In genomic region chr19:54248016-54248601, GRCh38 we compare ENCODE assay signal across 9 cellular contexts. TPM values are rescaled to one million over a fixed set of nuclear protein-coding genes. Genes with fewer than 3 reads are reported as not detected.
DNase-seq lines count a peak whose midpoint lies in the region; ATAC-seq and TF ChIP-seq lines count a peak whose summit lies in the region.
"Had no signal": no experiment of that assay in that cellular context is flagged by ENCODE, and none has a peak within 500 bp of the region (broad histone marks: within the 10 kb centered on the region; RNA-seq: fewer than 3 reads in every experiment).

No MANE protein-coding gene starts in this region.

- H3K27me3 Mint-ChIP-seq in Calu3 (ENCODE audit: unreplicated experiment): peaks cover 81% of the 10 kb centered on the region
- H3K27me3 Mint-ChIP-seq in endodermal cell (ENCODE audit: insufficient read depth): peaks cover 14% of the 10 kb centered on the region
- peaks cover 10% of the 10 kb centered on the region for H3K27me3 Mint-ChIP-seq in glutamatergic neuron (ENCODE audit: unreplicated experiment)

- CTCF ChIA-PET in Calu3 (lab: Charles Lee) (interaction anchor here (0.7 to 1.0 kb wide), 2 partner anchors 18 to 59 kb away, joined by 3 read pairs; partner anchors contain the start of gene MBOAT7), Panc1 (lab: Charles Lee) (interaction anchor here (0.6 kb wide), 1 partner anchor 49 kb away, joined by 3 read pairs; no protein-coding TSS in a partner anchor)

- in situ Hi-C loops in Panc1 (cut with HindIII; ENCODE audit: low pct_unique_long_range_greater_than_20kb, low sequenced_read_pairs): no loop called here

- H3K27me3 ChIP-seq in Panc1 (ENCODE audit: control insufficient read depth, insufficient read depth, low read length): peaks cover 3% of the 10 kb centered on the region; the same call in 1 of the 2 replicates
- no peaks in the 10 kb centered on the region for H3K27me3 ChIP-seq in endodermal cell (ENCODE audit: control insufficient read depth, insufficient read depth, low read length, poor library complexity, severe bottlenecking)

- H3K9ac ChIP-seq in endodermal cell (ENCODE audit: extremely low read depth, low read length, poor library complexity, severe bottlenecking): no peak overlapping the region

- peak; percentile 5; the same call in 1 of the 2 replicates for ATAC-seq in Panc1

- DNase-seq in Calu3 (no peak), Panc1 (ENCODE audit: low read depth, low spot score) (no peak), endodermal cell (peak; percentile 7), pulmonary artery endothelial cell (ENCODE audit: low read depth, low spot score) (peak; percentile 33), D341Med (ENCODE audit: low spot score) (no peak), glutamatergic neuron (no peak), HT-29 (ENCODE audit: low spot score) (no peak), DMS114 treated with DMSO at 0.1 percent for 48 hours (lab: John Stamatoyannopoulos, UW; ENCODE audit: unreplicated experiment) (no peak)
- DNase-seq: activated CD4-positive, CD25-positive, alpha-beta regulatory T cell had no signal

- H3K27ac ChIP-seq in Panc1 (ENCODE audit: low read length): no peak overlapping the region
- H3K27ac ChIP-seq in endodermal cell (ENCODE audit: low read depth, low read length): no peak overlapping the region

- H3K4me1 ChIP-seq in Panc1 (ENCODE audit: control insufficient read depth, insufficient read depth, low read length): no peaks in the 10 kb centered on the region
- H3K4me1 ChIP-seq in endodermal cell (ENCODE audit: control insufficient read depth, insufficient read depth, low read length): no peaks in the 10 kb centered on the region

- 82 to 92% methylated on average over 5 to 8 of the region's 8 CpGs for WGBS in endodermal cell (ENCODE audit: insufficient coverage in 1 of 2, insufficient read length in 1 of 2), 2 experiments

- H3K9me3 Mint-ChIP-seq in Calu3 (ENCODE audit: low read depth, unreplicated experiment): no peaks in the 10 kb centered on the region
- no peaks in the 10 kb centered on the region for H3K9me3 Mint-ChIP-seq in endodermal cell
- H3K9me3 Mint-ChIP-seq in glutamatergic neuron (ENCODE audit: unreplicated experiment): no peaks in the 10 kb centered on the region

- peak overlapping the region; percentile 17 for H3K4me3 Mint-ChIP-seq in Calu3 (ENCODE audit: low read depth, unreplicated experiment)
- H3K4me3 Mint-ChIP-seq in endodermal cell: no peak overlapping the region
- no peak overlapping the region for H3K4me3 Mint-ChIP-seq in glutamatergic neuron (ENCODE audit: unreplicated experiment)

- H3K27ac Mint-ChIP-seq in Calu3 (ENCODE audit: unreplicated experiment) (no peak overlapping the region), endodermal cell (no peak overlapping the region), glutamatergic neuron (ENCODE audit: unreplicated experiment) (no peak overlapping the region)

- intact Hi-C loops in Calu3 (cut with micrococcal nuclease; ENCODE audit: unreplicated experiment) (no loop called here), Panc1 (cut with micrococcal nuclease; ENCODE audit: unreplicated experiment) (no loop called here)

- POLR2A ChIA-PET in Panc1 (lab: Charles Lee): interaction anchor here (0.6 kb wide), 1 partner anchor 36 kb away, joined by 8 read pairs; no protein-coding TSS in a partner anchor

- no peaks in the 10 kb centered on the region for H3K36me3 Mint-ChIP-seq in Calu3 (ENCODE audit: insufficient read depth, unreplicated experiment)
- H3K36me3 Mint-ChIP-seq in endodermal cell (ENCODE audit: low read depth): no peaks in the 10 kb centered on the region
- H3K36me3 Mint-ChIP-seq in glutamatergic neuron (ENCODE audit: unreplicated experiment): no peaks in the 10 kb centered on the region

- H3K36me3 ChIP-seq in Panc1 (ENCODE audit: control insufficient read depth, insufficient read depth, low read length) (no peaks in the 10 kb centered on the region), endodermal cell (ENCODE audit: control insufficient read depth, insufficient read depth, low read length) (no peaks in the 10 kb centered on the region)

- no peak overlapping the region for H3K4me3 ChIP-seq in Panc1 (ENCODE audit: low read depth in 2 of 2, low read length in 2 of 2)
- H3K4me3 ChIP-seq in endodermal cell (ENCODE audit: low read length): no peak overlapping the region

- peaks cover 9% of the 10 kb centered on the region for H3K4me1 Mint-ChIP-seq in Calu3 (ENCODE audit: low read depth, unreplicated experiment)
- H3K4me1 Mint-ChIP-seq in endodermal cell: no peaks in the 10 kb centered on the region
- peaks cover 14% of the 10 kb centered on the region for H3K4me1 Mint-ChIP-seq in glutamatergic neuron (ENCODE audit: low read depth, unreplicated experiment)

- no TSS peak for BruUV-seq in Calu3 (replicated peaks; lab: Mats Ljungman, UMichigan)
- no TSS peak for BruUV-seq in Panc1 (replicated peaks; lab: Mats Ljungman, UMichigan)

- H3K9me3 ChIP-seq in Panc1 (ENCODE audit: control insufficient read depth, insufficient read depth, low read depth, low read length) (no peaks in the 10 kb centered on the region), endodermal cell (ENCODE audit: control insufficient read depth, low read length) (no peaks in the 10 kb centered on the region)

- TF ChIP-seq CTCF in Calu3 (IDR thresholded peaks at IDR 0.05; ENCODE audit: unreplicated experiment): no peak
- no peak for TF ChIP-seq CTCF in Panc1 (IDR thresholded peaks at IDR 0.05)
- TF ChIP-seq CTCF in endodermal cell (conservative IDR thresholded peaks at IDR 0.05): no peak
- TF ChIP-seq CTCF in glutamatergic neuron (IDR thresholded peaks at IDR 0.05; ENCODE audit: partially characterized antibody, unreplicated experiment): no peak

RNA-seq across cellular contexts. Expression of gene LILRA6, which starts 5.5 kb away (rescaled TPM):
- total RNA-seq in Calu3 (2022) (not detected in 2 replicates), Panc1 (2021; ENCODE audit: unreplicated experiment) (0.08 TPM), endodermal cell (not detected), pulmonary artery endothelial cell (not detected in 2 replicates), glutamatergic neuron (ENCODE audit: unreplicated experiment) (not detected)
- not detected for polyA plus RNA-seq in Panc1 (2012; ENCODE audit: insufficient read length)
- not detected for polyA plus RNA-seq in endodermal cell (2013, experiment 1 of 2)
- not detected for polyA plus RNA-seq in endodermal cell (2013, experiment 2 of 2)
- not detected in 2 replicates for total RNA-seq in HT-29 (2014; rRNA removed; shearing (Covaris generic))

RNA-seq across cellular contexts. Expression of gene LILRB5, which starts 9.0 kb away (rescaled TPM):
- total RNA-seq in Calu3 (2022) (not detected in 2 replicates), Panc1 (2021; ENCODE audit: unreplicated experiment) (0.05 TPM), endodermal cell (not detected), pulmonary artery endothelial cell (not detected in 2 replicates), glutamatergic neuron (ENCODE audit: unreplicated experiment) (0.17 TPM)
- polyA plus RNA-seq in Panc1 (2012; ENCODE audit: insufficient read length): 0.07 TPM
- polyA plus RNA-seq in endodermal cell (2013, experiment 1 of 2): not detected
- not detected for polyA plus RNA-seq in endodermal cell (2013, experiment 2 of 2)
- total RNA-seq in HT-29 (2014; rRNA removed; shearing (Covaris generic)): 0.08 TPM in 1 of 2 replicates, not detected in the other

RNA-seq across cellular contexts. Expression of gene LILRB3, which starts 25.3 kb away (rescaled TPM):
- not detected in 2 replicates for total RNA-seq in Calu3 (2022)
- total RNA-seq in Panc1 (2021; ENCODE audit: unreplicated experiment): 0.18 TPM
- 0.47 TPM for polyA plus RNA-seq in Panc1 (2012; ENCODE audit: insufficient read length)
- total RNA-seq in endodermal cell: not detected
- not detected for polyA plus RNA-seq in endodermal cell (2013, experiment 1 of 2)
- not detected for polyA plus RNA-seq in endodermal cell (2013, experiment 2 of 2)
- total RNA-seq in pulmonary artery endothelial cell: not detected in 2 replicates
- not detected for total RNA-seq in glutamatergic neuron (ENCODE audit: unreplicated experiment)
- not detected in 2 replicates for total RNA-seq in HT-29 (2014; rRNA removed; shearing (Covaris generic))

RNA-seq across cellular contexts. Expression of gene LILRB2, which starts 32.8 kb away (rescaled TPM):
- total RNA-seq in Calu3 (2022): not detected in 2 replicates
- not detected for total RNA-seq in Panc1 (2021; ENCODE audit: unreplicated experiment)
- not detected for polyA plus RNA-seq in Panc1 (2012; ENCODE audit: insufficient read length)
- total RNA-seq in endodermal cell: not detected
- not detected for polyA plus RNA-seq in endodermal cell (2013, experiment 1 of 2)
- not detected for polyA plus RNA-seq in endodermal cell (2013, experiment 2 of 2)
- total RNA-seq in pulmonary artery endothelial cell: not detected in 2 replicates
- 0.54 TPM for total RNA-seq in glutamatergic neuron (ENCODE audit: unreplicated experiment)
- total RNA-seq in HT-29 (2014; rRNA removed; shearing (Covaris generic)): not detected in 2 replicates

RNA-seq across cellular contexts. Expression of gene RPS9, which starts 47.5 kb away (rescaled TPM):
- total RNA-seq in Calu3 (2022) (825 and 841 TPM in 2 replicates), Panc1 (2021; ENCODE audit: unreplicated experiment) (823 TPM), endodermal cell (1,000 to 10,000 TPM; 1,302 to 1,460 TPM), pulmonary artery endothelial cell (1,456 and 2,816 TPM in 2 replicates), glutamatergic neuron (ENCODE audit: unreplicated experiment) (557 TPM)
- polyA plus RNA-seq in Panc1 (2012; ENCODE audit: insufficient read length): 1,638 TPM
- polyA plus RNA-seq in endodermal cell (2013, experiment 1 of 2): 1,601 TPM
- 1,537 TPM for polyA plus RNA-seq in endodermal cell (2013, experiment 2 of 2)
- 4,595 and 4,707 TPM in 2 replicates for total RNA-seq in HT-29 (2014; rRNA removed; shearing (Covaris generic))

Comparison
In these comparisons a context has a peak if more than half of its experiments do, and no peak if none do; other contexts are left out.
1. DNase-seq: peak in endodermal cell (single experiment) and pulmonary artery endothelial cell (single experiment); none in Calu3 (single experiment), Panc1 (single experiment), D341Med (single experiment), glutamatergic neuron (single experiment), HT-29 (single experiment) and DMS114 treated with DMSO at 0.1 percent for 48 hours (single experiment).